10 cellular contexts compared by ENCODE assay signal in the genomic region with DNA sequence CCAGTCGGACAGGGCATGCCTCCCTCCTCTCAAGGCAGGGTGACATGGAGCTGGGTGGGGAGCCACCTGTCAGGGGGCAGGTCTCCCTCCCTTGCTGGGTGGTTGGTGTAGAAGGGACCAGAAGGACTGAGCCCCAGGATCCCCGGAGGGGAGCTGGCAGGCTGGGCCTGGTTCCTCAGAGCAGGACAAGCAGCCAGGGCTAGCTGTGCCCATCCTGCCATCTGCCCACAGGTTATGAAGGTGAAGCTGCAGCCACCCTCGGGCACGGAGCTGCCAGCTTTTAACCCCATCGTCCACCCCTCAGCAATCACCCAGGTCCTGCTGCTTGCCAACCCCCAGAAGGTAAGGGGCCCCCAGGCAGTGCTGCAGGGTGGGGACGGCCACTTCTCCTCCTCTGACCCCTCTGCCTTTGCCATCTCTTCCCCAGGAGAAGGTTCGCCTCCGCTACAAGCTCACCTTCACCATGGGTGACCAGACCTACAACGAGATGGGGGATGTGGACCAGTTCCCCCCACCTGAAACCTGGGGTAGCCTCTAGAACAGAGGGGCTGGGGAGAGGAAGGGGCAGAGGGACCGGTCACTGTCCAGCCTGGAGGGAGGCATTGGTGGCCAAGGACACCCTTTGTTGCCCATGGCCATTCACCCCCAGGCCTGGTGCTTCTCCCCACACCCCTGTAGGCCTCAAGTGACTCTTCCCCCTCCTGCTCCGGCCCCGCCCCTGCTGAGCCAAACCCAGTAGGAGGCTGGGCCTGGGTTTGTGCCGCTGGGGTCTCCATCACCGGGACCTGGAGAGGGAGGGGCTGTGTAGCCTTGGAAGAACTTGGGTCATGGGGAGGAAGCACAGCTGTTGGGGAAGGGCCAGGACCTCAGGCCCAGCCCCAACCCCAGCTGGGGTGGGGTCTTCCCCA. TPM values are rescaled to one million over a fixed set of nuclear protein-coding genes. Genes with fewer than 3 reads are reported as not detected.
A peak's percentile ranks its signal among the peaks of the same experiment; 100 is the strongest.
DNase-seq lines count a peak whose midpoint lies in the region; ATAC-seq, FAIRE-seq and TF ChIP-seq lines count a peak whose summit lies in the region.
"Had no signal": no experiment of that assay in that cellular context is flagged by ENCODE, and none has a peak within 500 bp of the region (broad histone marks: within the 10 kb centered on the region; RNA-seq: fewer than 3 reads in every experiment).

No MANE protein-coding gene starts in this region.

- no peaks in the 10 kb centered on the region for H3K9me3 ChIP-seq in CD4-positive, alpha-beta memory T cell (ENCODE audit: control insufficient read depth in 1 of 2, low read length in 2 of 2)
- H3K9me3 ChIP-seq in naive thymus-derived CD4-positive, alpha-beta T cell (ENCODE audit: control insufficient read depth in 2 of 3, low read length in 3 of 3), result no peaks in the 10 kb centered on the region

- intact Hi-C loops in CD4-positive, alpha-beta memory T cell (cut with micrococcal nuclease), result loop anchor here (1.0 to 10.0 kb wide), 2 partner anchors 9 to 212 kb away; partner anchors contain the start of genes ANKRD54 and EIF3L
- intact Hi-C loops in naive thymus-derived CD4-positive, alpha-beta T cell (cut with micrococcal nuclease), result loop anchor here in 1 of 2 donors (1.0 kb wide), 2 partner anchors 9 to 11 kb away; no protein-coding TSS in a partner anchor

- H3K4me3 Mint-ChIP-seq in CD4-positive, alpha-beta memory T cell, result peak overlapping the region in 5 of 8 donors; percentile 56 to 81 (median 79)
- H3K4me3 Mint-ChIP-seq in activated T-helper 17 cell treated with anti-CD3 and anti-CD28 coated beads, Interleukin-2, amount 50 U/mL, for 72 hours, result peak overlapping the region; percentile 87
- peak overlapping the region in 2 of 10 donors; percentile 4 to 18 for H3K4me3 Mint-ChIP-seq in naive thymus-derived CD4-positive, alpha-beta T cell

- H3K4me3 ChIP-seq in CD4-positive, alpha-beta memory T cell (ENCODE audit: low read length in 2 of 2), result no peak overlapping the region
- no peak overlapping the region for H3K4me3 ChIP-seq in naive thymus-derived CD4-positive, alpha-beta T cell (ENCODE audit: low read length)

- no peak for TF ChIP-seq POLR2A in H54 (IDR thresholded peaks at IDR 0.05; ENCODE audit: low read depth, low read length)

- H3K36me3 Mint-ChIP-seq in CD4-positive, alpha-beta memory T cell, result peaks cover 0 to 19% of the 10 kb centered on the region in 2 donors
- H3K36me3 Mint-ChIP-seq in activated T-helper 17 cell treated with anti-CD3 and anti-CD28 coated beads, Interleukin-2, amount 50 U/mL, for 72 hours (ENCODE audit: low read depth), result peaks cover 17% of the 10 kb centered on the region
- no peaks in the 10 kb centered on the region for H3K36me3 Mint-ChIP-seq in naive thymus-derived CD4-positive, alpha-beta T cell

- H3K27ac Mint-ChIP-seq in CD4-positive, alpha-beta memory T cell, result peak overlapping the region; percentile 89 to 96 (median 95)
- peak overlapping the region; percentile 95 for H3K27ac Mint-ChIP-seq in activated T-helper 17 cell treated with anti-CD3 and anti-CD28 coated beads, Interleukin-2, amount 50 U/mL, for 72 hours
- H3K27ac Mint-ChIP-seq in naive thymus-derived CD4-positive, alpha-beta T cell, result peak overlapping the region; percentile 36 to 94 (median 92)

- peaks cover 38 to 76% (median 59%) of the 10 kb centered on the region in 4 donors for H3K4me1 Mint-ChIP-seq in CD4-positive, alpha-beta memory T cell
- H3K4me1 Mint-ChIP-seq in activated T-helper 17 cell treated with anti-CD3 and anti-CD28 coated beads, Interleukin-2, amount 50 U/mL, for 72 hours, result peaks cover 28% of the 10 kb centered on the region
- H3K4me1 Mint-ChIP-seq in naive thymus-derived CD4-positive, alpha-beta T cell, result peaks cover 27 to 70% (median 62%) of the 10 kb centered on the region in 7 donors

- CTCF ChIA-PET in CD4-positive, alpha-beta memory T cell (lab: Charles Lee; ENCODE audit: partially characterized antibody), result interaction anchor here (1.4 to 22.8 kb wide), 6 partner anchors 5 to 231 kb away, joined by 3 to 558 read pairs (median 284); partner anchors contain the start of genes GGA1, LGALS1, NOL12 and PDXP
- CTCF ChIA-PET in naive thymus-derived CD4-positive, alpha-beta T cell (lab: Charles Lee), result interaction anchor here (0.9 to 20.3 kb wide), 9 partner anchors 7 to 231 kb away, joined by 3 to 292 read pairs (median 6); partner anchors contain the start of genes GGA1, LGALS1, NOL12 and SH3BP1

- no peak for DNase-seq in CD4-positive, alpha-beta memory T cell
- no peak for DNase-seq in naive thymus-derived CD4-positive, alpha-beta T cell
- DNase-seq in stimulated activated CD4-positive, alpha-beta T cell treated with anti-CD3 and anti-CD28 coated beads, Interleukin-12 subunit alpha, Interleukin-12 subunit beta, amount 100 ng/mL, for 4 hours, result no peak
- DNase-seq in H54 (ENCODE audit: insufficient read length, low spot score) (no peak), SW480 (ENCODE audit: low spot score) (no peak)
- DNase-seq: GDM1 had no signal

- H3K9me3 Mint-ChIP-seq in CD4-positive, alpha-beta memory T cell, result no peaks in the 10 kb centered on the region
- no peaks in the 10 kb centered on the region for H3K9me3 Mint-ChIP-seq in activated T-helper 17 cell treated with anti-CD3 and anti-CD28 coated beads, Interleukin-2, amount 50 U/mL, for 72 hours
- H3K9me3 Mint-ChIP-seq in naive thymus-derived CD4-positive, alpha-beta T cell, result no peaks in the 10 kb centered on the region

- no peak for FAIRE-seq in H54 (lab: Jason Lieb, UNC)

- H3K36me3 ChIP-seq in CD4-positive, alpha-beta memory T cell (ENCODE audit: insufficient read depth, low read length), result peaks cover 4% of the 10 kb centered on the region
- peaks cover 0 to 36% (median 0%) of the 10 kb centered on the region in 3 experiments for H3K36me3 ChIP-seq in naive thymus-derived CD4-positive, alpha-beta T cell (ENCODE audit: control insufficient read depth in 2 of 3, insufficient read depth in 3 of 3, low read length in 3 of 3)

- H3K27me3 ChIP-seq in CD4-positive, alpha-beta memory T cell (ENCODE audit: insufficient read depth, low read length), result no peaks in the 10 kb centered on the region
- no peaks in the 10 kb centered on the region for H3K27me3 ChIP-seq in naive thymus-derived CD4-positive, alpha-beta T cell (ENCODE audit: control insufficient read depth in 2 of 2, insufficient read depth in 2 of 2, low read length in 2 of 2)

- POLR2A ChIA-PET in CD4-positive, alpha-beta memory T cell (lab: Charles Lee; ENCODE audit: partially characterized antibody), result interaction anchor here (1.1 to 12.8 kb wide), 11 partner anchors 8 to 148 kb away, joined by 3 to 247 read pairs (median 15); partner anchors contain the start of genes GGA1, LGALS1, NOL12 and PDXP
- POLR2A ChIA-PET in naive thymus-derived CD4-positive, alpha-beta T cell (lab: Charles Lee), result interaction anchor here (0.5 to 5.0 kb wide), 12 partner anchors 7 to 174 kb away, joined by 3 to 39 read pairs (median 4); partner anchors contain the start of genes LGALS1, NOL12, PDXP and SH3BP1

- peak overlapping the region; percentile 72 for H3K27ac ChIP-seq in CD4-positive, alpha-beta memory T cell (ENCODE audit: low read depth, low read length)
- H3K27ac ChIP-seq in naive thymus-derived CD4-positive, alpha-beta T cell (ENCODE audit: low read depth, low read length), result peak overlapping the region; percentile 71

- H3K4me1 ChIP-seq in CD4-positive, alpha-beta memory T cell (ENCODE audit: insufficient read depth, low read length), result peaks cover 72% of the 10 kb centered on the region
- H3K4me1 ChIP-seq in naive thymus-derived CD4-positive, alpha-beta T cell (ENCODE audit: control insufficient read depth in 2 of 2, insufficient read depth in 2 of 2, low read length in 2 of 2), result peaks cover 56 to 69% of the 10 kb centered on the region in 2 donors

- H3K27me3 Mint-ChIP-seq in CD4-positive, alpha-beta memory T cell, result no peaks in the 10 kb centered on the region
- H3K27me3 Mint-ChIP-seq in activated T-helper 17 cell treated with anti-CD3 and anti-CD28 coated beads, Interleukin-2, amount 50 U/mL, for 72 hours, result no peaks in the 10 kb centered on the region
- no peaks in the 10 kb centered on the region for H3K27me3 Mint-ChIP-seq in naive thymus-derived CD4-positive, alpha-beta T cell

- ATAC-seq in HG02623 (IDR thresholded peaks at IDR 0.05; ENCODE audit: unreplicated experiment), result peak; percentile 7
- no peak for ATAC-seq in activated T-helper 17 cell treated with anti-CD3 and anti-CD28 coated beads, Interleukin-2, amount 50 U/mL, for 72 hours (replicated peaks)
- no peak for ATAC-seq in naive thymus-derived CD4-positive, alpha-beta T cell
- ATAC-seq in GM21447 (IDR thresholded peaks at IDR 0.05; ENCODE audit: unreplicated experiment), result no peak

RNA-seq across cellular contexts. Expression of gene SH3BP1, which starts 7.0 kb away (rescaled TPM):
- 10 to 100 TPM; 84.0 to 89.2 TPM for total RNA-seq in CD4-positive, alpha-beta memory T cell
- polyA plus RNA-seq in CD4-positive, alpha-beta memory T cell, result 10 to 100 TPM; 17.6 to 30.3 TPM
- total RNA-seq in activated T-helper 17 cell treated with anti-CD3 and anti-CD28 coated beads, Interleukin-2, amount 50 U/mL, for 72 hours, result 100 to 1,000 TPM; 118 to 132 TPM
- total RNA-seq in naive thymus-derived CD4-positive, alpha-beta T cell, result 100 to 1,000 TPM in 2 of 5 experiments, 10 to 100 TPM in 3; 66.4 to 157 (median 89.2) TPM
- 10 to 100 TPM; 12.9 to 23.0 TPM for polyA plus RNA-seq in naive thymus-derived CD4-positive, alpha-beta T cell

RNA-seq across cellular contexts. Expression of gene GGA1, which starts 23.8 kb away (rescaled TPM):
- 100 to 1,000 TPM; 108 to 109 TPM for total RNA-seq in CD4-positive, alpha-beta memory T cell
- 10 to 100 TPM; 16.3 to 26.7 TPM for polyA plus RNA-seq in CD4-positive, alpha-beta memory T cell
- total RNA-seq in activated T-helper 17 cell treated with anti-CD3 and anti-CD28 coated beads, Interleukin-2, amount 50 U/mL, for 72 hours, result 10 to 100 TPM; 69.3 to 79.8 TPM
- total RNA-seq in naive thymus-derived CD4-positive, alpha-beta T cell, result 100 to 1,000 TPM in 3 of 5 experiments, 10 to 100 TPM in 2; 64.2 to 124 (median 102) TPM
- polyA plus RNA-seq in naive thymus-derived CD4-positive, alpha-beta T cell, result 10 to 100 TPM; 20.8 to 22.3 TPM

RNA-seq across cellular contexts. Expression of gene PDXP, which starts 26.1 kb away (rescaled TPM):
- total RNA-seq in CD4-positive, alpha-beta memory T cell, result 1 to 10 TPM; 7.3 to 9.8 TPM
- 1 to 10 TPM in 1 of 2 donors, under 1 TPM in 1; 0.38 to 7.1 TPM for polyA plus RNA-seq in CD4-positive, alpha-beta memory T cell
- total RNA-seq in activated T-helper 17 cell treated with anti-CD3 and anti-CD28 coated beads, Interleukin-2, amount 50 U/mL, for 72 hours, result 10 to 100 TPM; 38.0 to 43.2 TPM
- total RNA-seq in naive thymus-derived CD4-positive, alpha-beta T cell, result 10 to 100 TPM in 1 of 5 experiments, 1 to 10 TPM in 4; 3.9 to 27.4 (median 7.5) TPM
- 1 to 10 TPM; 1.9 to 3.6 TPM for polyA plus RNA-seq in naive thymus-derived CD4-positive, alpha-beta T cell

RNA-seq across cellular contexts. Expression of gene LGALS1, which starts 43.0 kb away (rescaled TPM):
- total RNA-seq in CD4-positive, alpha-beta memory T cell, result 10 to 100 TPM; 64.8 to 68.7 TPM
- 100 to 1,000 TPM; 315 to 358 TPM for polyA plus RNA-seq in CD4-positive, alpha-beta memory T cell
- 1,000 to 10,000 TPM; 1,410 to 2,076 TPM for total RNA-seq in activated T-helper 17 cell treated with anti-CD3 and anti-CD28 coated beads, Interleukin-2, amount 50 U/mL, for 72 hours
- total RNA-seq in naive thymus-derived CD4-positive, alpha-beta T cell, result 100 to 1,000 TPM in 2 of 5 experiments, 10 to 100 TPM in 3; 23.6 to 969 (median 54.4) TPM
- polyA plus RNA-seq in naive thymus-derived CD4-positive, alpha-beta T cell, result 10 to 100 TPM; 22.9 to 30.5 TPM

RNA-seq across cellular contexts. Expression of gene LGALS2, which starts 52.5 kb away (rescaled TPM):
- total RNA-seq in CD4-positive, alpha-beta memory T cell, result 1 to 10 TPM in 1 of 2 experiments, not detected in 1; 1.0 TPM
- not detected for polyA plus RNA-seq in CD4-positive, alpha-beta memory T cell
- not detected for total RNA-seq in activated T-helper 17 cell treated with anti-CD3 and anti-CD28 coated beads, Interleukin-2, amount 50 U/mL, for 72 hours
- total RNA-seq in naive thymus-derived CD4-positive, alpha-beta T cell, result 100 to 1,000 TPM in 1 of 5 experiments, 1 to 10 TPM in 1, not detected in 3; 6.4 to 123 TPM
- under 1 TPM in 1 of 2 donors, not detected in 1; 0.71 TPM for polyA plus RNA-seq in naive thymus-derived CD4-positive, alpha-beta T cell
- total RNA-seq: T-helper 2 cell treated with Interferon-gamma antibody and Interleukin-4, amounts not matched to agents 100 ng/mL and 5 ng/mL, for 36 hours had no signal
